16 cellular contexts compared by ENCODE assay signal in the genomic region with DNA sequence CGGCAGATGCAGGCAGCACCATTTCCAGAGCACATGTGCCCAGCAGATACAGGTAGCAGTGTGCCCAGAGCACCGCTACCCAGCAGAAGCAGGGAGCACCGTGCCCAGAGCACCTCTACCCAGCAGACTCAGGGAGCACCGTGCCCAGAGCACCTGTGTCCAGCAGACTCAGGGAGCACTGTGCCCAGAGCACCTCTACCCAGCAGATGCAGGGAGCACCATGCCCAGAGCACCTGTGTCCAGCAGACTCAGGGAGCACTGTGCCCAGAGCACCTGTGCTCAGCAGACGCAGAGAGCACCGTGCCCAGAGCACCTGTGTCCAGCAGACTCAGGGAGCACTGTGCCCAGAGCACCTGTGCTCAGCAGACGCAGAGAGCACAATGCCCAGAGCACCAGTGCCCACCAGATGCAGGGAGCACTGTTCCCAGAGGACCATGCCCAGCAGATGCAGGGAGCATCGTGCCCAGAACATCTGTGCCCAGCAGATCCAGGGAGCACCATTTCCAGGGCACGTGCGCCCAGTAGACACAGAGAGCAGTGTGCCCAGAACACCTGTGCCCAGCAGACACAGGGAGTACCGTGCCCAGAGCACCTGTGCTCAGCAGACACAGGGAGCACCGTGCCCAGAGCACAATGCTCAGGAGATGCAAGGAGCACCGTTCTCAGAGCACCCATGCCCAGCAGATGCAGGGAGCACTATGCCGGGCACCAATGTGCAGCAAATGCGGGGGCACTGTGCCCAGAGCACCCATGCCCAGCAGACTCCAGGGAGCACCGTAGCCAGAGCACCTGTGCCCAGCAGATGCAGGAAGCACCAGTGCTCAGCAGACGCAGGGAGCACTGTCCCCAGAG.
"Had no signal": no experiment of that assay in that cellular context is flagged by ENCODE, and none has a peak within 500 bp of the region (broad histone marks: within the 10 kb centered on the region; RNA-seq: fewer than 3 reads in every experiment).

No MANE protein-coding gene starts in this region.

- FAIRE-seq: frontal cortex, keratinocyte, pancreas had no signal

- H3K27ac Mint-ChIP-seq: activated CD8-positive, alpha-beta memory T cell treated with anti-CD3 and anti-CD28 coated beads, Interleukin-2, amount 10 ng/mL, durations not matched to agents 7 days and 5 days; activated T-cell treated with anti-CD3 and anti-CD28 coated beads, Interleukin-2, amount 50 U/mL, for 72 hours; mesothelial cell of epicardium; neural progenitor cell; T-helper 17 cell had no signal

- H3K4me1 ChIP-seq: adrenal gland, pancreas, transverse colon had no signal

- H3K4me2 ChIP-seq: neural progenitor cell had no signal

- H3K4me1 Mint-ChIP-seq: activated CD8-positive, alpha-beta memory T cell treated with anti-CD3 and anti-CD28 coated beads, Interleukin-2, amount 10 ng/mL, durations not matched to agents 7 days and 5 days; T-helper 17 cell had no signal

- H3K27ac ChIP-seq: adrenal gland, coronary artery, neural progenitor cell, pancreas, skin epidermis, transverse colon had no signal

- H3K9ac ChIP-seq: neural progenitor cell had no signal

- ATAC-seq: activated T-cell treated with anti-CD3 and anti-CD28 coated beads, Interleukin-2, amount 50 U/mL, for 72 hours; T-helper 17 cell had no signal

- H3K36me3 ChIP-seq: adrenal gland, neural progenitor cell, pancreas, transverse colon had no signal

- H3K27me3 ChIP-seq: adrenal gland, neural progenitor cell, pancreas, transverse colon had no signal

- H3K9me3 ChIP-seq: adrenal gland, pancreas, transverse colon had no signal

- H3K27me3 Mint-ChIP-seq: activated CD8-positive, alpha-beta memory T cell treated with anti-CD3 and anti-CD28 coated beads, Interleukin-2, amount 10 ng/mL, durations not matched to agents 7 days and 5 days; T-helper 17 cell had no signal

- H3K9me3 Mint-ChIP-seq: activated T-cell treated with anti-CD3 and anti-CD28 coated beads, Interleukin-2, amount 50 U/mL, for 72 hours; mesothelial cell of epicardium had no signal

- H3K4me3 Mint-ChIP-seq: activated CD8-positive, alpha-beta memory T cell treated with anti-CD3 and anti-CD28 coated beads, Interleukin-2, amount 10 ng/mL, durations not matched to agents 7 days and 5 days; activated T-cell treated with anti-CD3 and anti-CD28 coated beads, Interleukin-2, amount 50 U/mL, for 72 hours; mesothelial cell of epicardium; neural progenitor cell; T-helper 17 cell had no signal

- DNase-seq: activated CD4-positive, CD25-positive, alpha-beta regulatory T cell; activated CD8-positive, alpha-beta memory T cell treated with anti-CD3 and anti-CD28 coated beads, Interleukin-2, amount 10 ng/mL, durations not matched to agents 7 days and 5 days; activated naive CD4-positive, alpha-beta T cell; activated T-cell treated with anti-CD3 and anti-CD28 coated beads, Interleukin-2, amount 50 U/mL, for 72 hours; adrenal gland; caudate nucleus; effector CD4-positive, alpha-beta T cell; pancreas; T-helper 17 cell; transverse colon had no signal

- H2AFZ ChIP-seq: neural progenitor cell had no signal

- H3K4me3 ChIP-seq: adrenal gland, coronary artery, neural progenitor cell, pancreas, skin epidermis, transverse colon had no signal
